In genomic region chr18:74082476-74083070, GRCh38 we compare ENCODE assay signal across 8 cellular contexts.
A peak's percentile ranks its signal among the peaks of the same experiment; 100 is the strongest.
DNase-seq lines count a peak whose midpoint lies in the region; ATAC-seq and TF ChIP-seq lines count a peak whose summit lies in the region.

No MANE protein-coding gene starts in this region.

- no peak overlapping the region for H3K27ac ChIP-seq in testis

- H3K4me1 ChIP-seq in testis, result no peaks in the 10 kb centered on the region

- H3K4me3 ChIP-seq in testis, result no peak overlapping the region

- no peaks in the 10 kb centered on the region for H3K36me3 ChIP-seq in testis (ENCODE audit: low read depth, missing control alignments)

- intact Hi-C loops in testis (cut with DNase I; ENCODE audit: low total_unique reads), result no loop called here

- H3K9me3 ChIP-seq in testis, result no peaks in the 10 kb centered on the region

- no peaks in the 10 kb centered on the region for H3K27me3 ChIP-seq in testis

- ATAC-seq in HG02678 (IDR thresholded peaks at IDR 0.05; ENCODE audit: unreplicated experiment), result peak; percentile 83

- peak in 1 of 3 experiments; percentile 21 for TF ChIP-seq CTCF in testis (IDR thresholded peaks at IDR 0.05)

- no peak for TF ChIP-seq POLR2A in testis (IDR thresholded peaks at IDR 0.05)

- DNase-seq in NCI-H748 (lab: John Stamatoyannopoulos, UW; ENCODE audit: unreplicated experiment), result peak; percentile 17
- no peak for DNase-seq in NCI-H748 treated with DMSO at 0.1 percent for 48 hours (lab: John Stamatoyannopoulos, UW)
- peak; percentile 83 for DNase-seq in NCI-H146 (lab: John Stamatoyannopoulos, UW)
- peak; percentile 45 to 54 for DNase-seq in activated CD4-positive, alpha-beta T cell treated with anti-CD3 and anti-CD28 coated beads for 4 hours
- peak; percentile 77 for DNase-seq in ecto neural progenitor cell (ENCODE audit: low spot score)
- DNase-seq in myocyte (ENCODE audit: low read depth), result peak; percentile 0
- peak; percentile 69 for DNase-seq in testis

- 41 to 50% methylated on average over 9 of the region's 9 CpGs for WGBS in testis, 2 donors
